Comparison of ENCODE assay signal across 15 cellular contexts in the genomic region with DNA sequence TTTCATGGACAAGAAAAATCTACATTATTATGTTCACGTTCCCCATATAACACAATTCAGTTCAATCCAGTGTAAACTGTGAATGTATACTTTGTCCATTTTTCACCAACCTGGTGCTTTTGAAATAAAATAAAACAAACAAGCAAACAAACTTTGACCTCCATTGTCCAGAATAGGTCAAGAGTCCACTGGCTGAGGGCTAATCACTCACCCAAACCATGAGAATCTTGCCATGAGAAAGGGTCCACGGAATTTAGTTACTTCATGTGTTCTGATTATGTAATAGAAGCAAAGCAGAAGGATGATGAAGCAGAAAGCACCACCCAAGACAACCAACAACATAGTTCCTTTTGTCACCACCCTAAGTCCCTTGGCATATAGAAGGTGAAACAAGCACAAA. TPM values are rescaled to one million over a fixed set of nuclear protein-coding genes. Genes with fewer than 3 reads are reported as not detected.
DNase-seq lines count a peak whose midpoint lies in the region; ATAC-seq and TF ChIP-seq lines count a peak whose summit lies in the region.
"Had no signal": no experiment of that assay in that cellular context is flagged by ENCODE, and none has a peak within 500 bp of the region (broad histone marks: within the 10 kb centered on the region; RNA-seq: fewer than 3 reads in every experiment).

No MANE protein-coding gene starts in this region.

- intact Hi-C loops in natural killer cell (cut with micrococcal nuclease) = loop anchor here (5.0 kb wide), 1 partner anchor 47 kb away; a partner anchor contains a TSS
- intact Hi-C loops in left lung (cut with DNase I) = no loop called here

- peak in 1 of 3 donors; percentile 33 for ATAC-seq in natural killer cell
- ATAC-seq in natural killer cell treated with Interleukin-12 subunit alpha and Interleukin-12 subunit beta and Interleukin-15 and Interleukin-18, amount 100 ng/mL, for 72 hours = no peak
- peak; percentile 12 for ATAC-seq in left lung
- no peak for ATAC-seq in GM21529 (IDR thresholded peaks at IDR 0.05; ENCODE audit: unreplicated experiment)

- no peak overlapping the region for H3K4me3 Mint-ChIP-seq in natural killer cell
- H3K4me3 Mint-ChIP-seq in natural killer cell treated with Interleukin-12 subunit alpha and Interleukin-12 subunit beta and Interleukin-15 and Interleukin-18, amount 100 ng/mL, for 72 hours = no peak overlapping the region
- H3K4me3 Mint-ChIP-seq: B cell, HFFc6 had no signal

- no peak for DNase-seq in natural killer cell
- no peak for DNase-seq in natural killer cell treated with Interleukin-12 subunit alpha and Interleukin-12 subunit beta and Interleukin-15 and Interleukin-18, amount 100 ng/mL, for 72 hours (ENCODE audit: low spot score)
- DNase-seq in NOMO-1 treated with DMSO at 0.1 percent for 48 hours (lab: John Stamatoyannopoulos, UW; ENCODE audit: unreplicated experiment) = peak; percentile 64
- no peak for DNase-seq in left lung
- DNase-seq in NCI-H345 (lab: John Stamatoyannopoulos, UW) = no peak
- DNase-seq in T1000 (lab: John Stamatoyannopoulos, UW) = no peak
- DNase-seq: CD8-positive, alpha-beta memory T cell; HFFc6; NCI-H187 treated with DMSO at 0.1 percent for 48 hours; NCI-H524; PC-9; SK-N-SH had no signal

- no peaks in the 10 kb centered on the region for H3K9me3 Mint-ChIP-seq in natural killer cell
- H3K9me3 Mint-ChIP-seq in natural killer cell treated with Interleukin-12 subunit alpha and Interleukin-12 subunit beta and Interleukin-15 and Interleukin-18, amount 100 ng/mL, for 72 hours = no peaks in the 10 kb centered on the region
- H3K9me3 Mint-ChIP-seq: CD8-positive, alpha-beta memory T cell; HFFc6 had no signal

- peaks cover 0 to 27% of the 10 kb centered on the region in 2 donors for H3K4me1 ChIP-seq in left lung

- H3K27ac ChIP-seq in left lung = peak overlapping the region in 1 of 2 donors; percentile 63
- H3K27ac ChIP-seq: KMS-11, PC-9 had no signal

- H3K36me3 ChIP-seq in left lung = peaks cover 7 to 46% of the 10 kb centered on the region in 2 donors

- H3K9me3 ChIP-seq in left lung = no peaks in the 10 kb centered on the region
- H3K9me3 ChIP-seq: SK-N-SH had no signal

- H3K27me3 ChIP-seq in left lung = no peaks in the 10 kb centered on the region

- peaks cover 52 to 56% of the 10 kb centered on the region in 2 donors for H3K4me1 Mint-ChIP-seq in natural killer cell
- peaks cover 40 to 52% of the 10 kb centered on the region in 2 donors for H3K4me1 Mint-ChIP-seq in natural killer cell treated with Interleukin-12 subunit alpha and Interleukin-12 subunit beta and Interleukin-15 and Interleukin-18, amount 100 ng/mL, for 72 hours (ENCODE audit: low read depth in 2 of 2)

- peak overlapping the region; percentile 59 to 82 for H3K27ac Mint-ChIP-seq in natural killer cell
- no peak overlapping the region for H3K27ac Mint-ChIP-seq in natural killer cell treated with Interleukin-12 subunit alpha and Interleukin-12 subunit beta and Interleukin-15 and Interleukin-18, amount 100 ng/mL, for 72 hours
- H3K27ac Mint-ChIP-seq: B cell, HFFc6 had no signal

- TF ChIP-seq CTCF in natural killer cell (IDR thresholded peaks at IDR 0.05) (no peak), left lung (IDR thresholded peaks at IDR 0.05) (no peak)

- H3K36me3 Mint-ChIP-seq in natural killer cell = no peaks in the 10 kb centered on the region
- peaks cover 7% of the 10 kb centered on the region for H3K36me3 Mint-ChIP-seq in natural killer cell treated with Interleukin-12 subunit alpha and Interleukin-12 subunit beta and Interleukin-15 and Interleukin-18, amount 100 ng/mL, for 72 hours

- no peaks in the 10 kb centered on the region for H3K27me3 Mint-ChIP-seq in natural killer cell (ENCODE audit: low read depth in 2 of 2)
- no peaks in the 10 kb centered on the region for H3K27me3 Mint-ChIP-seq in natural killer cell treated with Interleukin-12 subunit alpha and Interleukin-12 subunit beta and Interleukin-15 and Interleukin-18, amount 100 ng/mL, for 72 hours
- H3K27me3 Mint-ChIP-seq: B cell; CD8-positive, alpha-beta memory T cell had no signal

- H3K4me3 ChIP-seq in left lung = no peak overlapping the region
- H3K4me3 ChIP-seq: PC-9 had no signal

RNA-seq across cellular contexts. Expression of a gene that starts 28.7 kb away (rescaled TPM):
- 100 to 1,000 TPM; 410 to 456 (median 419) TPM for total RNA-seq in natural killer cell
- 100 to 1,000 TPM; 280 to 289 TPM for total RNA-seq in natural killer cell treated with Interleukin-12 subunit alpha and Interleukin-12 subunit beta and Interleukin-15 and Interleukin-18, amount 100 ng/mL, for 72 hours
- total RNA-seq in left lung = 100 to 1,000 TPM; 122 to 137 TPM

RNA-seq across cellular contexts. Expression of a gene that starts 46.5 kb away (rescaled TPM):
- total RNA-seq in natural killer cell (10 to 100 TPM; 66.0 to 85.7 (median 74.7) TPM), left lung (10 to 100 TPM; 41.2 to 50.0 TPM)
- total RNA-seq in natural killer cell treated with Interleukin-12 subunit alpha and Interleukin-12 subunit beta and Interleukin-15 and Interleukin-18, amount 100 ng/mL, for 72 hours = 100 to 1,000 TPM in 1 of 2 donors, 10 to 100 TPM in 1; 80.0 to 128 TPM

RNA-seq across cellular contexts. Expression of a gene that starts 46.7 kb away (rescaled TPM):
- total RNA-seq in natural killer cell (1 to 10 TPM; 5.7 to 6.6 (median 6.1) TPM), left lung (1 to 10 TPM; 2.6 to 6.3 TPM)
- 10 to 100 TPM in 1 of 2 donors, 1 to 10 TPM in 1; 8.1 to 39.3 TPM for total RNA-seq in natural killer cell treated with Interleukin-12 subunit alpha and Interleukin-12 subunit beta and Interleukin-15 and Interleukin-18, amount 100 ng/mL, for 72 hours

Comparison
In these comparisons a context has a peak if more than half of its experiments do, and no peak if none do; other contexts are left out.
1. H3K27ac Mint-ChIP-seq: peak in natural killer cell (2 of 2); none in natural killer cell treated with Interleukin-12 subunit alpha and Interleukin-12 subunit beta and Interleukin-15 and Interleukin-18, amount 100 ng/mL, for 72 hours (0 of 2).